ENCODE assay signal across 1 cellular context in genomic region chr4:124686279-124686678, GRCh38.
TF ChIP-seq lines count a peak whose summit lies in the region.

No MANE protein-coding gene starts in this region.

TF ChIP-seq in WTC11, 78 proteins besides CTCF, POLR2A, EP300 and RAD21 (continued from another document):
- TF ChIP-seq, protein P1, sequence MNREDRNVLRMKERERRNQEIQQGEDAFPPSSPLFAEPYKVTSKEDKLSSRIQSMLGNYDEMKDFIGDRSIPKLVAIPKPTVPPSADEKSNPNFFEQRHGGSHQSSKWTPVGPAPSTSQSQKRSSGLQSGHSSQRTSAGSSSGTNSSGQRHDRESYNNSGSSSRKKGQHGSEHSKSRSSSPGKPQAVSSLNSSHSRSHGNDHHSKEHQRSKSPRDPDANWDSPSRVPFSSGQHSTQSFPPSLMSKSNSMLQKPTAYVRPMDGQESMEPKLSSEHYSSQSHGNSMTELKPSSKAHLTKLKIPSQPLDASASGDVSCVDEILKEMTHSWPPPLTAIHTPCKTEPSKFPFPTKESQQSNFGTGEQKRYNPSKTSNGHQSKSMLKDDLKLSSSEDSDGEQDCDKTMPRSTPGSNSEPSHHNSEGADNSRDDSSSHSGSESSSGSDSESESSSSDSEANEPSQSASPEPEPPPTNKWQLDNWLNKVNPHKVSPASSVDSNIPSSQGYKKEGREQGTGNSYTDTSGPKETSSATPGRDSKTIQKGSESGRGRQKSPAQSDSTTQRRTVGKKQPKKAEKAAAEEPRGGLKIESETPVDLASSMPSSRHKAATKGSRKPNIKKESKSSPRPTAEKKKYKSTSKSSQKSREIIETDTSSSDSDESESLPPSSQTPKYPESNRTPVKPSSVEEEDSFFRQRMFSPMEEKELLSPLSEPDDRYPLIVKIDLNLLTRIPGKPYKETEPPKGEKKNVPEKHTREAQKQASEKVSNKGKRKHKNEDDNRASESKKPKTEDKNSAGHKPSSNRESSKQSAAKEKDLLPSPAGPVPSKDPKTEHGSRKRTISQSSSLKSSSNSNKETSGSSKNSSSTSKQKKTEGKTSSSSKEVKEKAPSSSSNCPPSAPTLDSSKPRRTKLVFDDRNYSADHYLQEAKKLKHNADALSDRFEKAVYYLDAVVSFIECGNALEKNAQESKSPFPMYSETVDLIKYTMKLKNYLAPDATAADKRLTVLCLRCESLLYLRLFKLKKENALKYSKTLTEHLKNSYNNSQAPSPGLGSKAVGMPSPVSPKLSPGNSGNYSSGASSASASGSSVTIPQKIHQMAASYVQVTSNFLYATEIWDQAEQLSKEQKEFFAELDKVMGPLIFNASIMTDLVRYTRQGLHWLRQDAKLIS (CRISPR knock-in tag; IDR thresholded peaks at IDR 0.05; ENCODE audit: borderline replicate concordance) = no peak
- TF ChIP-seq SP1 (CRISPR knock-in tag; conservative IDR thresholded peaks at IDR 0.05) (no peak), NR3C1 (CRISPR knock-in tag; conservative IDR thresholded peaks at IDR 0.05; ENCODE audit: low read depth) (no peak), SOX15 (CRISPR knock-in tag; IDR thresholded peaks at IDR 0.05) (no peak), MAX (CRISPR knock-in tag; IDR thresholded peaks at IDR 0.05) (no peak)
- TF ChIP-seq, protein P2, sequence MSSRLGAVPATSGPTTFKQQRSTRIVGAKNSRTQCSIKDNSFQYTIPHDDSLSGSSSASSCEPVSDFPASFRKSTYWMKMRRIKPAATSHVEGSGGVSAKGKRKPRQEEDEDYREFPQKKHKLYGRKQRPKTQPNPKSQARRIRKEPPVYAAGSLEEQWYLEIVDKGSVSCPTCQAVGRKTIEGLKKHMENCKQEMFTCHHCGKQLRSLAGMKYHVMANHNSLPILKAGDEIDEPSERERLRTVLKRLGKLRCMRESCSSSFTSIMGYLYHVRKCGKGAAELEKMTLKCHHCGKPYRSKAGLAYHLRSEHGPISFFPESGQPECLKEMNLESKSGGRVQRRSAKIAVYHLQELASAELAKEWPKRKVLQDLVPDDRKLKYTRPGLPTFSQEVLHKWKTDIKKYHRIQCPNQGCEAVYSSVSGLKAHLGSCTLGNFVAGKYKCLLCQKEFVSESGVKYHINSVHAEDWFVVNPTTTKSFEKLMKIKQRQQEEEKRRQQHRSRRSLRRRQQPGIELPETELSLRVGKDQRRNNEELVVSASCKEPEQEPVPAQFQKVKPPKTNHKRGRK (CRISPR knock-in tag; IDR thresholded peaks at IDR 0.05; ENCODE audit: borderline replicate concordance) = no peak
